In the genomic region with DNA sequence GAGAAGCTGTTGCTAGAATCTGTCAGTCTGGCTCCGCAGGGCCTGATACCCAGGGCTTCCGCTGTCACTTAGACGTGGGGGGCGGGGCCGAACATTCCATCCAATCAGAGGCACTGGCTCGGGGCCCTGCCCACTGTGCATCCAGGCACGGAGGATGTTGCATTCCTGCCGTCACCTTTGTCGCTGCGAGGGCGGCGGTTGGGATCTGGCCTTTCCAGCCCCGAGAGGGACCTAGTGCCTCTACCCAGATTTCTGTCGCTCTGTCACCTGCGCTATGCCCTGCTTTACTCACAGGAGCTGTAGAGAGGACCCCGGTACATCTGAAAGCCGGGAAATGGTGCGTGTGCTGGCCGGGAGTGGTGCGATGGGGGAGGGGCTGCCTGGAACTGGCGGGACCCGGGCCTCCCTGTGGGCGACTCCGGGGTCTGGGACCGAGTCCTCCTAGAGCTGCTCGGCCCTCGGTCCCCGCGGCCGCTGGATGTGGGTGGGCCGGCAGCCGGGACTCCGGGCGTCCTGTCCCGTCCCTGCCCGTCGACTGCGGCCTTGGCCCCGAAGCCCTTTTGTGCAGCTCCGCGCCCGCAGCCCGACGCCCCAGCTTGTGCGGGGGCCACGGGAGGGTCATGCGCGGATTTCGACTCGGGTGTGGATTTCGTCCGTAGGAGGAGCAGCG, we compare ENCODE assay signal across 1 cellular context.
TF ChIP-seq lines count a peak whose summit lies in the region.

A gene (plus strand): TSS at position 133 of the 670 bp plus-strand sequence. CDS start 142 bp downstream, at position 275.

TF ChIP-seq in HepG2, 621 proteins besides CTCF, POLR2A, EP300 and RAD21 (continued from another document and continues in another):
- TF ChIP-seq, protein P1, sequence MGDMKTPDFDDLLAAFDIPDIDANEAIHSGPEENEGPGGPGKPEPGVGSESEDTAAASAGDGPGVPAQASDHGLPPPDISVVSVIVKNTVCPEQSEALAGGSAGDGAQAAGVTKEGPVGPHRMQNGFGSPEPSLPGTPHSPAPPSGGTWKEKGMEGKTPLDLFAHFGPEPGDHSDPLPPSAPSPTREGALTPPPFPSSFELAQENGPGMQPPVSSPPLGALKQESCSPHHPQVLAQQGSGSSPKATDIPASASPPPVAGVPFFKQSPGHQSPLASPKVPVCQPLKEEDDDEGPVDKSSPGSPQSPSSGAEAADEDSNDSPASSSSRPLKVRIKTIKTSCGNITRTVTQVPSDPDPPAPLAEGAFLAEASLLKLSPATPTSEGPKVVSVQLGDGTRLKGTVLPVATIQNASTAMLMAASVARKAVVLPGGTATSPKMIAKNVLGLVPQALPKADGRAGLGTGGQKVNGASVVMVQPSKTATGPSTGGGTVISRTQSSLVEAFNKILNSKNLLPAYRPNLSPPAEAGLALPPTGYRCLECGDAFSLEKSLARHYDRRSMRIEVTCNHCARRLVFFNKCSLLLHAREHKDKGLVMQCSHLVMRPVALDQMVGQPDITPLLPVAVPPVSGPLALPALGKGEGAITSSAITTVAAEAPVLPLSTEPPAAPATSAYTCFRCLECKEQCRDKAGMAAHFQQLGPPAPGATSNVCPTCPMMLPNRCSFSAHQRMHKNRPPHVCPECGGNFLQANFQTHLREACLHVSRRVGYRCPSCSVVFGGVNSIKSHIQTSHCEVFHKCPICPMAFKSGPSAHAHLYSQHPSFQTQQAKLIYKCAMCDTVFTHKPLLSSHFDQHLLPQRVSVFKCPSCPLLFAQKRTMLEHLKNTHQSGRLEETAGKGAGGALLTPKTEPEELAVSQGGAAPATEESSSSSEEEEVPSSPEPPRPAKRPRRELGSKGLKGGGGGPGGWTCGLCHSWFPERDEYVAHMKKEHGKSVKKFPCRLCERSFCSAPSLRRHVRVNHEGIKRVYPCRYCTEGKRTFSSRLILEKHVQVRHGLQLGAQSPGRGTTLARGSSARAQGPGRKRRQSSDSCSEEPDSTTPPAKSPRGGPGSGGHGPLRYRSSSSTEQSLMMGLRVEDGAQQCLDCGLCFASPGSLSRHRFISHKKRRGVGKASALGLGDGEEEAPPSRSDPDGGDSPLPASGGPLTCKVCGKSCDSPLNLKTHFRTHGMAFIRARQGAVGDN (CRISPR knock-in tag; IDR thresholded peaks at IDR 0.05), result peak; percentile 93
- TF ChIP-seq KDM2A (CRISPR knock-in tag; IDR thresholded peaks at IDR 0.05; ENCODE audit: borderline replicate concordance, low read depth), result peak; percentile 65; the same call in 1 of the 2 replicates
- TF ChIP-seq KAT8 (CRISPR knock-in tag; IDR thresholded peaks at IDR 0.05), result peak; percentile 51
- TF ChIP-seq SNAPC2 (CRISPR knock-in tag; IDR thresholded peaks at IDR 0.05), result peak; percentile 72; the same call in 1 of the 2 replicates
- no peak for TF ChIP-seq ZNF737 (CRISPR knock-in tag; IDR thresholded peaks at IDR 0.05; ENCODE audit: borderline replicate concordance)
- TF ChIP-seq ZNF274 (CRISPR knock-in tag; IDR thresholded peaks at IDR 0.05), result peak; percentile 50; the same call in 1 of the 2 replicates
- TF ChIP-seq, protein P2, sequence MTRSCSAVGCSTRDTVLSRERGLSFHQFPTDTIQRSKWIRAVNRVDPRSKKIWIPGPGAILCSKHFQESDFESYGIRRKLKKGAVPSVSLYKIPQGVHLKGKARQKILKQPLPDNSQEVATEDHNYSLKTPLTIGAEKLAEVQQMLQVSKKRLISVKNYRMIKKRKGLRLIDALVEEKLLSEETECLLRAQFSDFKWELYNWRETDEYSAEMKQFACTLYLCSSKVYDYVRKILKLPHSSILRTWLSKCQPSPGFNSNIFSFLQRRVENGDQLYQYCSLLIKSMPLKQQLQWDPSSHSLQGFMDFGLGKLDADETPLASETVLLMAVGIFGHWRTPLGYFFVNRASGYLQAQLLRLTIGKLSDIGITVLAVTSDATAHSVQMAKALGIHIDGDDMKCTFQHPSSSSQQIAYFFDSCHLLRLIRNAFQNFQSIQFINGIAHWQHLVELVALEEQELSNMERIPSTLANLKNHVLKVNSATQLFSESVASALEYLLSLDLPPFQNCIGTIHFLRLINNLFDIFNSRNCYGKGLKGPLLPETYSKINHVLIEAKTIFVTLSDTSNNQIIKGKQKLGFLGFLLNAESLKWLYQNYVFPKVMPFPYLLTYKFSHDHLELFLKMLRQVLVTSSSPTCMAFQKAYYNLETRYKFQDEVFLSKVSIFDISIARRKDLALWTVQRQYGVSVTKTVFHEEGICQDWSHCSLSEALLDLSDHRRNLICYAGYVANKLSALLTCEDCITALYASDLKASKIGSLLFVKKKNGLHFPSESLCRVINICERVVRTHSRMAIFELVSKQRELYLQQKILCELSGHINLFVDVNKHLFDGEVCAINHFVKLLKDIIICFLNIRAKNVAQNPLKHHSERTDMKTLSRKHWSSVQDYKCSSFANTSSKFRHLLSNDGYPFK (CRISPR knock-in tag; IDR thresholded peaks at IDR 0.05; ENCODE audit: borderline replicate concordance), result peak; percentile 73; the same call in 1 of the 2 replicates
- no peak for TF ChIP-seq ZNF816 (CRISPR knock-in tag; IDR thresholded peaks at IDR 0.05; ENCODE audit: borderline replicate concordance)
- no peak for TF ChIP-seq SIN3B (IDR thresholded peaks at IDR 0.05; ENCODE audit: low read length)
- TF ChIP-seq ZNF761 (CRISPR knock-in tag; conservative IDR thresholded peaks at IDR 0.05), result peak; percentile 83
- TF ChIP-seq SRY (CRISPR knock-in tag; IDR thresholded peaks at IDR 0.05), result peak; percentile 91
- TF ChIP-seq ELF1 (CRISPR knock-in tag; IDR thresholded peaks at IDR 0.05), result peak; percentile 65
- peak; percentile 27; the same call in 1 of the 2 replicates for TF ChIP-seq CBX5 (CRISPR knock-in tag; IDR thresholded peaks at IDR 0.05; ENCODE audit: borderline replicate concordance)
- TF ChIP-seq, protein P3, sequence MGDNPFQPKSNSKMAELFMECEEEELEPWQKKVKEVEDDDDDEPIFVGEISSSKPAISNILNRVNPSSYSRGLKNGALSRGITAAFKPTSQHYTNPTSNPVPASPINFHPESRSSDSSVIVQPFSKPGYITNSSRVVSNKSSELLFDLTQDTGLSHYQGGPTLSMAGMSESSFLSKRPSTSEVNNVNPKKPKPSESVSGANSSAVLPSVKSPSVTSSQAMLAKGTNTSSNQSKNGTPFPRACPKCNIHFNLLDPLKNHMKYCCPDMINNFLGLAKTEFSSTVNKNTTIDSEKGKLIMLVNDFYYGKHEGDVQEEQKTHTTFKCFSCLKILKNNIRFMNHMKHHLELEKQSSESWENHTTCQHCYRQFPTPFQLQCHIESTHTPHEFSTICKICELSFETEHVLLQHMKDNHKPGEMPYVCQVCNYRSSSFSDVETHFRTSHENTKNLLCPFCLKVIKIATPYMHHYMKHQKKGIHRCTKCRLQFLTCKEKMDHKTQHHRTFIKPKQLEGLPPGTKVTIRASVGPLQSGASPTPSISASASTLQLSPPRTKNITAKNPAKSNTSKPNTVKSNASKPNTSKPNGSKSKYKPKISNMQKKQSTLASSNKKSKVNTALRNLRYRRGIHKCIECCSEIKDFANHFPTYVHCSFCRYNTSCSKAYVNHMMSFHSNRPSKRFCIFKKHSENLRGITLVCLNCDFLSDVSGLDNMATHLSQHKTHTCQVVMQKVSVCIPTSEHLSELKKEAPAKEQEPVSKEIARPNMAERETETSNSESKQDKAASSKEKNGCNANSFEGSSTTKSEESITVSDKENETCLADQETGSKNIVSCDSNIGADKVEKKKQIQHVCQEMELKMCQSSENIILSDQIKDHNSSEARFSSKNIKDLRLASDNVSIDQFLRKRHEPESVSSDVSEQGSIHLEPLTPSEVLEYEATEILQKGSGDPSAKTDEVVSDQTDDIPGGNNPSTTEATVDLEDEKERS (CRISPR knock-in tag; IDR thresholded peaks at IDR 0.05), result 0 out of 2 replicates have a peak, but pooled peaks have one; percentile 26
- TF ChIP-seq, protein P4, sequence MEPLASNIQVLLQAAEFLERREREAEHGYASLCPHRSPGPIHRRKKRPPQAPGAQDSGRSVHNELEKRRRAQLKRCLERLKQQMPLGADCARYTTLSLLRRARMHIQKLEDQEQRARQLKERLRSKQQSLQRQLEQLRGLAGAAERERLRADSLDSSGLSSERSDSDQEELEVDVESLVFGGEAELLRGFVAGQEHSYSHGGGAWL (CRISPR knock-in tag; IDR thresholded peaks at IDR 0.05), result peak; percentile 80
- no peak; the same call in 1 of the 2 replicates for TF ChIP-seq NR2F6 (IDR thresholded peaks at IDR 0.05)
- peak; percentile 58; the same call in 1 of the 2 replicates for TF ChIP-seq NR2F6 (CRISPR knock-in tag; IDR thresholded peaks at IDR 0.05)
- TF ChIP-seq ZNF543 (CRISPR knock-in tag; IDR thresholded peaks at IDR 0.05), result peak; percentile 82; the same call in 1 of the 2 replicates
- peak; percentile 56; the same call in 1 of the 2 replicates for TF ChIP-seq ZSCAN21 (CRISPR knock-in tag; IDR thresholded peaks at IDR 0.05; ENCODE audit: borderline replicate concordance)
- TF ChIP-seq SP2 (CRISPR knock-in tag; IDR thresholded peaks at IDR 0.05), result peak; percentile 52; the same call in 1 of the 2 replicates
- TF ChIP-seq, protein P5, sequence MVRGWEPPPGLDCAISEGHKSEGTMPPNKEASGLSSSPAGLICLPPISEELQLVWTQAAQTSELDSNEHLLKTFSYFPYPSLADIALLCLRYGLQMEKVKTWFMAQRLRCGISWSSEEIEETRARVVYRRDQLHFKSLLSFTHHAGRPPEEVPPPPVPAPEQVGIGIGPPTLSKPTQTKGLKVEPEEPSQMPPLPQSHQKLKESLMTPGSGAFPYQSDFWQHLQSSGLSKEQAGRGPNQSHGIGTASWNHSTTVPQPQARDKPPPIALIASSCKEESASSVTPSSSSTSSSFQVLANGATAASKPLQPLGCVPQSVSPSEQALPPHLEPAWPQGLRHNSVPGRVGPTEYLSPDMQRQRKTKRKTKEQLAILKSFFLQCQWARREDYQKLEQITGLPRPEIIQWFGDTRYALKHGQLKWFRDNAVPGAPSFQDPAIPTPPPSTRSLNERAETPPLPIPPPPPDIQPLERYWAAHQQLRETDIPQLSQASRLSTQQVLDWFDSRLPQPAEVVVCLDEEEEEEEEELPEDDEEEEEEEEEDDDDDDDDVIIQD (CRISPR knock-in tag; IDR thresholded peaks at IDR 0.05; ENCODE audit: low read depth), result 0 out of 2 replicates have a peak, but pooled peaks have one; percentile 9
- TF ChIP-seq, protein P6, sequence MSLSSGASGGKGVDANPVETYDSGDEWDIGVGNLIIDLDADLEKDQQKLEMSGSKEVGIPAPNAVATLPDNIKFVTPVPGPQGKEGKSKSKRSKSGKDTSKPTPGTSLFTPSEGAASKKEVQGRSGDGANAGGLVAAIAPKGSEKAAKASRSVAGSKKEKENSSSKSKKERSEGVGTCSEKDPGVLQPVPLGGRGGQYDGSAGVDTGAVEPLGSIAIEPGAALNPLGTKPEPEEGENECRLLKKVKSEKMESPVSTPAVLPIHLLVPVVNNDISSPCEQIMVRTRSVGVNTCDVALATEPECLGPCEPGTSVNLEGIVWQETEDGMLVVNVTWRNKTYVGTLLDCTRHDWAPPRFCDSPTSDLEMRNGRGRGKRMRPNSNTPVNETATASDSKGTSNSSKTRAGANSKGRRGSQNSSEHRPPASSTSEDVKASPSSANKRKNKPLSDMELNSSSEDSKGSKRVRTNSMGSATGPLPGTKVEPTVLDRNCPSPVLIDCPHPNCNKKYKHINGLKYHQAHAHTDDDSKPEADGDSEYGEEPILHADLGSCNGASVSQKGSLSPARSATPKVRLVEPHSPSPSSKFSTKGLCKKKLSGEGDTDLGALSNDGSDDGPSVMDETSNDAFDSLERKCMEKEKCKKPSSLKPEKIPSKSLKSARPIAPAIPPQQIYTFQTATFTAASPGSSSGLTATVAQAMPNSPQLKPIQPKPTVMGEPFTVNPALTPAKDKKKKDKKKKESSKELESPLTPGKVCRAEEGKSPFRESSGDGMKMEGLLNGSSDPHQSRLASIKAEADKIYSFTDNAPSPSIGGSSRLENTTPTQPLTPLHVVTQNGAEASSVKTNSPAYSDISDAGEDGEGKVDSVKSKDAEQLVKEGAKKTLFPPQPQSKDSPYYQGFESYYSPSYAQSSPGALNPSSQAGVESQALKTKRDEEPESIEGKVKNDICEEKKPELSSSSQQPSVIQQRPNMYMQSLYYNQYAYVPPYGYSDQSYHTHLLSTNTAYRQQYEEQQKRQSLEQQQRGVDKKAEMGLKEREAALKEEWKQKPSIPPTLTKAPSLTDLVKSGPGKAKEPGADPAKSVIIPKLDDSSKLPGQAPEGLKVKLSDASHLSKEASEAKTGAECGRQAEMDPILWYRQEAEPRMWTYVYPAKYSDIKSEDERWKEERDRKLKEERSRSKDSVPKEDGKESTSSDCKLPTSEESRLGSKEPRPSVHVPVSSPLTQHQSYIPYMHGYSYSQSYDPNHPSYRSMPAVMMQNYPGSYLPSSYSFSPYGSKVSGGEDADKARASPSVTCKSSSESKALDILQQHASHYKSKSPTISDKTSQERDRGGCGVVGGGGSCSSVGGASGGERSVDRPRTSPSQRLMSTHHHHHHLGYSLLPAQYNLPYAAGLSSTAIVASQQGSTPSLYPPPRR (CRISPR knock-in tag; IDR thresholded peaks at IDR 0.05; ENCODE audit: borderline replicate concordance), result 0 out of 2 replicates have a peak, but pooled peaks have one; percentile 4
- TF ChIP-seq ERF (CRISPR knock-in tag; IDR thresholded peaks at IDR 0.05), result peak; percentile 28; the same call in 1 of the 2 replicates
- peak; percentile 60; the same call in 1 of the 2 replicates for TF ChIP-seq SMAD1 (CRISPR knock-in tag; IDR thresholded peaks at IDR 0.05; ENCODE audit: borderline replicate concordance, low read depth)
- TF ChIP-seq ZNF879 (CRISPR knock-in tag; IDR thresholded peaks at IDR 0.05), result 0 out of 2 replicates have a peak, but pooled peaks have one; percentile 17
- TF ChIP-seq NFKB2 (CRISPR knock-in tag; IDR thresholded peaks at IDR 0.05; ENCODE audit: borderline replicate concordance), result peak; percentile 34; the same call in 1 of the 2 replicates
- TF ChIP-seq MED1 (CRISPR knock-in tag; IDR thresholded peaks at IDR 0.05), result peak; percentile 44; the same call in 1 of the 2 replicates
